Comparison of ENCODE assay signal across 8 cellular contexts in genomic region chr11:68127791-68128681, GRCh38. TPM values are rescaled to one million over a fixed set of nuclear protein-coding genes. Genes with fewer than 3 reads are reported as not detected.
DNase-seq lines count a peak whose midpoint lies in the region; ATAC-seq and TF ChIP-seq lines count a peak whose summit lies in the region.

No MANE protein-coding gene starts in this region.

- no peaks in the 10 kb centered on the region for H3K9me3 Mint-ChIP-seq in natural killer cell

- H3K9ac ChIP-seq in HUES48 (ENCODE audit: low read depth, low read length) (peak overlapping the region; percentile 76), stomach smooth muscle (ENCODE audit: low read length in 2 of 2) (peak overlapping the region; percentile 42 to 79)

- peak; percentile 77 for ATAC-seq in left lobe of liver
- no peak for ATAC-seq in natural killer cell
- no peak for ATAC-seq in GM18909 (IDR thresholded peaks at IDR 0.05; ENCODE audit: poor library complexity, unreplicated experiment)

- no peaks in the 10 kb centered on the region for H3K36me3 Mint-ChIP-seq in natural killer cell

- peaks cover 12 to 15% of the 10 kb centered on the region in 2 donors for H3K27me3 Mint-ChIP-seq in natural killer cell (ENCODE audit: low read depth in 2 of 2)

- DNase-seq in dorsolateral prefrontal cortex (peak in 5 of 10 donors; percentile 30 to 66 (median 60)), left lobe of liver (ENCODE audit: low spot score) (peak; percentile 76), GF-D8 (lab: John Stamatoyannopoulos, UW) (no peak), natural killer cell (no peak), cortex of kidney (lab: John Stamatoyannopoulos, UW) (no peak)

- H3K4me3 ChIP-seq in HUES48 (ENCODE audit: low read depth, low read length) (peak overlapping the region; percentile 52), dorsolateral prefrontal cortex (peak overlapping the region; percentile 36 to 75 (median 61)), stomach smooth muscle (ENCODE audit: low read length in 2 of 2) (peak overlapping the region; percentile 68 to 70)

- H3K4me3 Mint-ChIP-seq in natural killer cell: no peak overlapping the region

- peak overlapping the region; percentile 95 for H3K27ac ChIP-seq in HUES48 (ENCODE audit: low read depth, low read length)
- H3K27ac ChIP-seq in dorsolateral prefrontal cortex: peak overlapping the region in 52 of 59 donors; percentile 11 to 83 (median 68)
- peak overlapping the region; percentile 82 for H3K27ac ChIP-seq in stomach smooth muscle (ENCODE audit: low read length)

- TF ChIP-seq CTCF in dorsolateral prefrontal cortex (IDR thresholded peaks at IDR 0.05 in 54 of 56, conservative IDR thresholded peaks at IDR 0.05 in 2 of 56; ENCODE audit: low read depth in 1 of 56, partially characterized antibody in 56 of 56) (no peak), natural killer cell (IDR thresholded peaks at IDR 0.05) (no peak)

- no peaks in the 10 kb centered on the region for H3K36me3 ChIP-seq in HUES48 (ENCODE audit: control insufficient read depth, insufficient read depth, low read length)
- no peaks in the 10 kb centered on the region for H3K36me3 ChIP-seq in stomach smooth muscle (ENCODE audit: control insufficient read depth in 2 of 2, insufficient read depth in 2 of 2, low read length in 2 of 2)

- H3K27me3 ChIP-seq in HUES48 (ENCODE audit: control insufficient read depth, insufficient read depth, low read length): no peaks in the 10 kb centered on the region
- no peaks in the 10 kb centered on the region for H3K27me3 ChIP-seq in dorsolateral prefrontal cortex
- H3K27me3 ChIP-seq in stomach smooth muscle (ENCODE audit: control insufficient read depth in 1 of 2, insufficient read depth in 2 of 2, low read length in 2 of 2): no peaks in the 10 kb centered on the region

- H3K27ac Mint-ChIP-seq in natural killer cell: no peak overlapping the region

- intact Hi-C loops in dorsolateral prefrontal cortex (cut with DNase I): no loop called here
- intact Hi-C loops in natural killer cell (cut with micrococcal nuclease): no loop called here

- H3K4me1 ChIP-seq in HUES48 (ENCODE audit: control insufficient read depth, insufficient read depth, low read length) (peaks cover 45% of the 10 kb centered on the region), stomach smooth muscle (ENCODE audit: control insufficient read depth, insufficient read depth, low read length) (peaks cover 19% of the 10 kb centered on the region)

- H3K4me1 Mint-ChIP-seq in natural killer cell: no peaks in the 10 kb centered on the region

- H3K9me3 ChIP-seq in HUES48 (ENCODE audit: control insufficient read depth, insufficient read depth, low read length) (peaks cover 17% of the 10 kb centered on the region), stomach smooth muscle (ENCODE audit: control insufficient read depth in 2 of 2, low read length in 2 of 2) (no peaks in the 10 kb centered on the region)

RNA-seq across cellular contexts. Expression of gene CHKA, which starts 6.8 kb away (rescaled TPM):
- total RNA-seq in dorsolateral prefrontal cortex: 100 to 1,000 TPM in 25 of 120 experiments, 10 to 100 TPM in 95; 56.6 to 150 (median 86.1) TPM
- 15.5 TPM for total RNA-seq in left lobe of liver
- total RNA-seq in natural killer cell: 10 to 100 TPM; 15.8 to 24.6 (median 24.4) TPM
